8 cellular contexts compared by ENCODE assay signal in the genomic region with DNA sequence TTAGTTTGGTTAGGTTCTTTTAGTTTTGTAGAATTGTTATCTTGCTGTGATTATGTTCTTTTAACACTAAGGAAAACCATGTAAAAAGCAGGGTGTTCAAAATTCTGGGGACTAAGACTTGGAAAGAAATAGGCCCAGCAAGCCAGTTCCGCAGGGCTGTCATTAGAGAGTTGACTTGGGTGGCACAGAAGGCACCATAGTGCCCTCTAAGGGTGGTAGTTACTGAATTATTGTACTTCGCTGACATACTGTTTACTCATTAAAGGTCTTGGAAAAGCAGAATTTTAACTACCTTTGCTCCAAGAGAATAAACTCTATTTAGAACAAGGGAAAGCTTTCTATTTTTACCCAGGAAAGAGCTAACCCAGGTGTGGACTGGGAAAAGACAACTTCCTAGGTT.
A peak's percentile ranks its signal among the peaks of the same experiment; 100 is the strongest.
DNase-seq lines count a peak whose midpoint lies in the region; ATAC-seq and TF ChIP-seq lines count a peak whose summit lies in the region.

No MANE protein-coding gene starts in this region.

- H3K27me3 ChIP-seq in esophagus muscularis mucosa (no peaks in the 10 kb centered on the region), parathyroid adenoma (ENCODE audit: control insufficient read depth, insufficient read depth, low read length) (no peaks in the 10 kb centered on the region)

- H3K4me3 ChIP-seq in esophagus muscularis mucosa (no peak overlapping the region), parathyroid adenoma (ENCODE audit: low read depth, low read length) (no peak overlapping the region)

- TF ChIP-seq POLR2A in esophagus muscularis mucosa (IDR thresholded peaks at IDR 0.05; ENCODE audit: low read depth), result no peak

- 43% methylated on average over 2 of the region's 2 CpGs for WGBS in esophagus muscularis mucosa

- no peaks in the 10 kb centered on the region for H3K9me3 ChIP-seq in esophagus muscularis mucosa
- no peaks in the 10 kb centered on the region for H3K9me3 ChIP-seq in parathyroid adenoma (ENCODE audit: control insufficient read depth, low read length)

- DNase-seq in NCI-H748 (lab: John Stamatoyannopoulos, UW; ENCODE audit: unreplicated experiment), result peak; percentile 39
- no peak for DNase-seq in esophagus muscularis mucosa (ENCODE audit: extremely low spot score)
- DNase-seq in DMS114 treated with DMSO at 0.1 percent for 48 hours (lab: John Stamatoyannopoulos, UW; ENCODE audit: unreplicated experiment), result no peak
- DNase-seq in glomerular visceral epithelial cell (ENCODE audit: extremely low spot score), result no peak

- no peak overlapping the region for H3K9ac ChIP-seq in parathyroid adenoma

- intact Hi-C loops in esophagus muscularis mucosa (cut with DNase I), result loop anchor here (2.0 kb wide), 1 partner anchor 213 kb away; no protein-coding TSS in a partner anchor

- no peak for TF ChIP-seq EP300 in esophagus muscularis mucosa (IDR thresholded peaks at IDR 0.05)

- no peaks in the 10 kb centered on the region for H3K4me1 ChIP-seq in esophagus muscularis mucosa
- no peaks in the 10 kb centered on the region for H3K4me1 ChIP-seq in parathyroid adenoma

- ATAC-seq in GM18873 (IDR thresholded peaks at IDR 0.05; ENCODE audit: low FRiP score, unreplicated experiment), result peak; percentile 58
- no peak for ATAC-seq in GM19452 (IDR thresholded peaks at IDR 0.05; ENCODE audit: unreplicated experiment)

- TF ChIP-seq CTCF in C4-2B (conservative IDR thresholded peaks at IDR 0.05), result peak; percentile 73
- TF ChIP-seq CTCF in esophagus muscularis mucosa (IDR thresholded peaks at IDR 0.05), result peak; percentile 40 to 53 (median 44)
- peak; percentile 69 for TF ChIP-seq CTCF in parathyroid adenoma (IDR thresholded peaks at IDR 0.05)

- peak overlapping the region; percentile 1 for H2AFZ ChIP-seq in parathyroid adenoma

- H3K27ac ChIP-seq in C4-2B (no peak overlapping the region), esophagus muscularis mucosa (replicated peaks in 1 of 4) (no peak overlapping the region), parathyroid adenoma (no peak overlapping the region)

- H3K36me3 ChIP-seq in esophagus muscularis mucosa, result no peaks in the 10 kb centered on the region
- H3K36me3 ChIP-seq in parathyroid adenoma (ENCODE audit: control insufficient read depth, insufficient read depth, low read length), result no peaks in the 10 kb centered on the region

- no peaks in the 10 kb centered on the region for H3K79me2 ChIP-seq in parathyroid adenoma

- no peak overlapping the region for H3K4me2 ChIP-seq in parathyroid adenoma (ENCODE audit: low read length)
